11 cellular contexts compared by ENCODE assay signal in the genomic region with DNA sequence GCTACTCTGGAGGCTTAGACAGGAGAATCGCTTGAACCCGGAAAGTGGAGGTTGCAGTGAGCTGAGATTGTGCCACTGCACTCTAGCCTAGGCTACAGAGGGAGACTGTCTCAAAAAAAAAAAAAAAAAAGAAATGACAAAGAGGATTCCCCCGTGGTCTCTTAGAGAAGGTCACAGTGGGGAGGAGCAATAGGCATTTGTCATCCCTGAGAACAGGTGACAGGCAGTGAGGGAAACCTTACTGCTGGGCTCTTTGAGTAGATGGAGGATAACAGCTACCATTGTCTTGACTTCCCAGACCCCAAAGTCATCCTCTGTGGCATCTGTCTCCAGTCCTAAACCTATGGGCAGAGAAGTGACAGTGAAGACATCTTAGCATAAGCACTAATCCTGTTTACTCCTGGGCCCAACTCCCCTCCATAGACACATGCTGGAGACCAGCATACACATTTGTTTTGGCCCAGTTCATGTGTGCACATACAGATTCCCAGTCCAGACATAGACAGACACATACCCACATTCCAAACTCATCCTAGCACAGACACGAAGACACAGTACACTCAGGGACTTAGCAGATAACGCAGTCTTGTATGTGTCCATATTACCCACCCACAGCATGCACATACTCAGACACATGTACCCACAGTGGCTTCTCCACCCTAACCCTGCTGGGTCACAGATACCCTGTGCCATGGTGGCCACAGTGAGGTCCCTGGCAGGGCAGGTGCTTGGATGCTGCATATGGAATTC. TPM values are rescaled to one million over a fixed set of nuclear protein-coding genes. Genes with fewer than 3 reads are reported as not detected.
DNase-seq lines count a peak whose midpoint lies in the region; ATAC-seq and TF ChIP-seq lines count a peak whose summit lies in the region.
"Had no signal": no experiment of that assay in that cellular context is flagged by ENCODE, and none has a peak within 500 bp of the region (broad histone marks: within the 10 kb centered on the region; RNA-seq: fewer than 3 reads in every experiment).

No MANE protein-coding gene starts in this region.

- no peak overlapping the region for H3K4me3 ChIP-seq in body of pancreas
- peak overlapping the region; percentile 64 to 69 for H3K4me3 ChIP-seq in mucosa of rectum (ENCODE audit: low read length in 2 of 2)
- no peak overlapping the region for H3K4me3 ChIP-seq in thyroid gland (replicated peaks in 1 of 3)

- TF ChIP-seq CTCF in body of pancreas (IDR thresholded peaks at IDR 0.05), result no peak
- TF ChIP-seq CTCF in thyroid gland (IDR thresholded peaks at IDR 0.05), result no peak
- TF ChIP-seq CTCF in GM10266 (IDR thresholded peaks at IDR 0.05; ENCODE audit: control insufficient read depth, insufficient read depth, low read depth, missing control alignments), result no peak

- H3K27ac Mint-ChIP-seq in activated CD4-positive, alpha-beta memory T cell treated with anti-CD3 and anti-CD28 coated beads, Interleukin-2, amount 10 ng/mL, durations not matched to agents 7 days and 5 days, result peak overlapping the region; percentile 28
- H3K27ac Mint-ChIP-seq in activated CD4-positive, alpha-beta memory T cell treated with anti-CD3 and anti-CD28 coated beads for 36 hours, result no peak overlapping the region

- H3K27ac ChIP-seq in body of pancreas, result peak overlapping the region; percentile 98 to 99 (median 99)
- peak overlapping the region; percentile 96 to 98 for H3K27ac ChIP-seq in mucosa of rectum (ENCODE audit: low read depth in 2 of 2, low read length in 2 of 2)
- H3K27ac ChIP-seq in thyroid gland, result peak overlapping the region in 2 of 3 donors; percentile 58 to 60
- H3K27ac ChIP-seq: neutrophil had no signal

- intact Hi-C loops in activated CD4-positive, alpha-beta memory T cell treated with anti-CD3 and anti-CD28 coated beads for 36 hours (cut with micrococcal nuclease), result no loop called here
- intact Hi-C loops in body of pancreas (cut with DNase I) (loop anchor here (10.0 kb wide), 1 partner anchor 168 kb away; no protein-coding TSS in a partner anchor), thyroid gland (cut with DNase I) (loop anchor here (10.0 kb wide), 1 partner anchor 238 kb away; the partner anchor contains the start of gene DPEP2), left cardiac atrium (cut with DNase I) (no loop called here)

- DNase-seq in activated CD4-positive, alpha-beta memory T cell treated with anti-CD3 and anti-CD28 coated beads, Interleukin-2, amount 10 ng/mL, durations not matched to agents 7 days and 5 days, result no peak
- no peak for DNase-seq in activated CD4-positive, alpha-beta memory T cell treated with anti-CD3 and anti-CD28 coated beads for 36 hours
- DNase-seq in body of pancreas (no peak), thyroid gland (no peak), GM10266 (ENCODE audit: extremely low spot score) (no peak), left cardiac atrium (no peak), NCI-H1417 treated with DMSO at 0.1 percent for 48 hours (lab: John Stamatoyannopoulos, UW) (no peak)
- DNase-seq: NCI-H187 treated with DMSO at 0.1 percent for 48 hours; stimulated activated CD4-positive, alpha-beta T cell treated with anti-CD3 and anti-CD28 coated beads, Interleukin-1b, Interleukin-23, amount 100 ng/mL, for 48 hours had no signal

- peaks cover 57% of the 10 kb centered on the region for H3K4me1 ChIP-seq in body of pancreas
- peaks cover 34 to 38% of the 10 kb centered on the region in 2 donors for H3K4me1 ChIP-seq in mucosa of rectum (ENCODE audit: control insufficient read depth in 2 of 2, insufficient read depth in 2 of 2, low read length in 2 of 2)
- H3K4me1 ChIP-seq in thyroid gland, result peaks cover 28 to 34% of the 10 kb centered on the region in 2 donors

- TF ChIP-seq POLR2A in body of pancreas (IDR thresholded peaks at IDR 0.05) (no peak), thyroid gland (IDR thresholded peaks at IDR 0.05) (no peak)

- POLR2A ChIA-PET in activated CD4-positive, alpha-beta memory T cell treated with anti-CD3 and anti-CD28 coated beads, Interleukin-2, amount 10 ng/mL, durations not matched to agents 7 days and 5 days (lab: Charles Lee), result no interaction called here
- POLR2A ChIA-PET in activated CD4-positive, alpha-beta memory T cell treated with anti-CD3 and anti-CD28 coated beads for 36 hours (lab: Charles Lee), result no interaction called here

- H3K9me3 ChIP-seq in body of pancreas (no peaks in the 10 kb centered on the region), mucosa of rectum (ENCODE audit: control insufficient read depth in 2 of 2, low read length in 2 of 2) (no peaks in the 10 kb centered on the region), thyroid gland (no peaks in the 10 kb centered on the region)
- H3K9me3 ChIP-seq: neutrophil had no signal

- H3K9me3 Mint-ChIP-seq in activated CD4-positive, alpha-beta memory T cell treated with anti-CD3 and anti-CD28 coated beads, Interleukin-2, amount 10 ng/mL, durations not matched to agents 7 days and 5 days, result no peaks in the 10 kb centered on the region
- H3K9me3 Mint-ChIP-seq in activated CD4-positive, alpha-beta memory T cell treated with anti-CD3 and anti-CD28 coated beads for 36 hours, result no peaks in the 10 kb centered on the region

- no peak for ATAC-seq in body of pancreas
- no peak for ATAC-seq in left cardiac atrium

- CTCF ChIA-PET in activated CD4-positive, alpha-beta memory T cell treated with anti-CD3 and anti-CD28 coated beads, Interleukin-2, amount 10 ng/mL, durations not matched to agents 7 days and 5 days (lab: Charles Lee), result no interaction called here
- CTCF ChIA-PET in activated CD4-positive, alpha-beta memory T cell treated with anti-CD3 and anti-CD28 coated beads for 36 hours (lab: Charles Lee), result interaction anchor here (0.6 to 0.7 kb wide), 2 partner anchors 19 to 875 kb away, joined by 3 read pairs; no protein-coding TSS in a partner anchor

- WGBS in body of pancreas, 2 donors, result 60 to 65% methylated on average over 5 of the region's 5 CpGs
- 83 to 88% methylated on average over 5 of the region's 5 CpGs for WGBS in thyroid gland, 2 donors

- peaks cover 18% of the 10 kb centered on the region for H3K36me3 Mint-ChIP-seq in activated CD4-positive, alpha-beta memory T cell treated with anti-CD3 and anti-CD28 coated beads, Interleukin-2, amount 10 ng/mL, durations not matched to agents 7 days and 5 days (ENCODE audit: low read depth)
- H3K36me3 Mint-ChIP-seq in activated CD4-positive, alpha-beta memory T cell treated with anti-CD3 and anti-CD28 coated beads for 36 hours, result peaks cover 3% of the 10 kb centered on the region

- H3K9ac ChIP-seq in mucosa of rectum (ENCODE audit: low read depth in 1 of 2, low read length in 2 of 2), result peak overlapping the region; percentile 52 to 87

- no peaks in the 10 kb centered on the region for H3K27me3 ChIP-seq in body of pancreas
- no peaks in the 10 kb centered on the region for H3K27me3 ChIP-seq in mucosa of rectum (ENCODE audit: control insufficient read depth in 2 of 2, insufficient read depth in 2 of 2, low read length in 2 of 2)
- H3K27me3 ChIP-seq in thyroid gland, result no peaks in the 10 kb centered on the region

- H3K27me3 Mint-ChIP-seq in activated CD4-positive, alpha-beta memory T cell treated with anti-CD3 and anti-CD28 coated beads, Interleukin-2, amount 10 ng/mL, durations not matched to agents 7 days and 5 days, result peaks cover 4% of the 10 kb centered on the region
- H3K27me3 Mint-ChIP-seq in activated CD4-positive, alpha-beta memory T cell treated with anti-CD3 and anti-CD28 coated beads for 36 hours, result no peaks in the 10 kb centered on the region

- peaks cover 11 to 32% of the 10 kb centered on the region in 2 donors for H3K36me3 ChIP-seq in body of pancreas (replicated peaks in 1 of 2; ENCODE audit: insufficient read depth in 1 of 2, low read depth in 2 of 2)
- peaks cover 39 to 43% of the 10 kb centered on the region in 2 donors for H3K36me3 ChIP-seq in mucosa of rectum (ENCODE audit: control insufficient read depth in 2 of 2, insufficient read depth in 2 of 2, low read length in 2 of 2)
- H3K36me3 ChIP-seq in thyroid gland, result peaks cover 27 to 31% of the 10 kb centered on the region in 2 donors

- H3K4me3 Mint-ChIP-seq in activated CD4-positive, alpha-beta memory T cell treated with anti-CD3 and anti-CD28 coated beads, Interleukin-2, amount 10 ng/mL, durations not matched to agents 7 days and 5 days, result no peak overlapping the region
- H3K4me3 Mint-ChIP-seq in activated CD4-positive, alpha-beta memory T cell treated with anti-CD3 and anti-CD28 coated beads for 36 hours, result no peak overlapping the region

- H3K4me1 Mint-ChIP-seq in activated CD4-positive, alpha-beta memory T cell treated with anti-CD3 and anti-CD28 coated beads, Interleukin-2, amount 10 ng/mL, durations not matched to agents 7 days and 5 days, result peaks cover 29% of the 10 kb centered on the region
- H3K4me1 Mint-ChIP-seq in activated CD4-positive, alpha-beta memory T cell treated with anti-CD3 and anti-CD28 coated beads for 36 hours (ENCODE audit: low read depth), result peaks cover 23% of the 10 kb centered on the region

RNA-seq across cellular contexts. Expression of gene ESRP2, which starts 2.7 kb away (rescaled TPM):
- not detected for total RNA-seq in activated CD4-positive, alpha-beta memory T cell treated with anti-CD3 and anti-CD28 coated beads, Interleukin-2, amount 10 ng/mL, durations not matched to agents 7 days and 5 days
- total RNA-seq in activated CD4-positive, alpha-beta memory T cell treated with anti-CD3 and anti-CD28 coated beads for 36 hours, result under 1 TPM; 0.27 to 0.59 TPM
- total RNA-seq in body of pancreas (10 to 100 TPM; 55.0 to 56.0 TPM), thyroid gland (10 to 100 TPM; 42.9 to 86.9 (median 50.5) TPM), left cardiac atrium (under 1 TPM; 0.32 to 0.42 TPM)

RNA-seq across cellular contexts. Expression of gene PLA2G15, which starts 11.9 kb away (rescaled TPM):
- 1 to 10 TPM; 7.4 to 7.5 TPM for total RNA-seq in activated CD4-positive, alpha-beta memory T cell treated with anti-CD3 and anti-CD28 coated beads, Interleukin-2, amount 10 ng/mL, durations not matched to agents 7 days and 5 days
- total RNA-seq in activated CD4-positive, alpha-beta memory T cell treated with anti-CD3 and anti-CD28 coated beads for 36 hours, result 1 to 10 TPM; 8.0 to 8.7 TPM
- 1 to 10 TPM; 8.2 to 9.6 TPM for total RNA-seq in body of pancreas
- 10 to 100 TPM; 20.8 to 40.3 (median 38.4) TPM for total RNA-seq in thyroid gland
- 10 to 100 TPM; 20.5 to 27.4 TPM for total RNA-seq in left cardiac atrium

RNA-seq across cellular contexts. Expression of gene SLC7A6, which starts 31.1 kb away (rescaled TPM):
- total RNA-seq in activated CD4-positive, alpha-beta memory T cell treated with anti-CD3 and anti-CD28 coated beads, Interleukin-2, amount 10 ng/mL, durations not matched to agents 7 days and 5 days, result 10 to 100 TPM; 66.7 to 68.9 TPM
- total RNA-seq in activated CD4-positive, alpha-beta memory T cell treated with anti-CD3 and anti-CD28 coated beads for 36 hours, result 10 to 100 TPM; 62.8 to 63.8 TPM
- total RNA-seq in body of pancreas (10 to 100 TPM; 10.9 to 23.4 TPM), thyroid gland (100 to 1,000 TPM in 1 of 4 donors, 10 to 100 TPM in 3; 73.1 to 116 (median 85.7) TPM), left cardiac atrium (10 to 100 TPM; 33.0 to 51.6 TPM)

Comparison
In these comparisons a context has a peak if more than half of its experiments do, and no peak if none do; other contexts are left out.
1. H3K4me3 ChIP-seq: peak in mucosa of rectum (2 of 2); none in body of pancreas (0 of 2) and thyroid gland (0 of 3).
2. RNA of gene ESRP2, which starts 2.7 kb away (total RNA-seq): 42.9 to 86.9 TPM in thyroid gland and 55.0 to 56.0 TPM in body of pancreas; 0.27 to 0.59 TPM in activated CD4-positive, alpha-beta memory T cell treated with anti-CD3 and anti-CD28 coated beads for 36 hours, 0.32 to 0.42 TPM in left cardiac atrium and not detected in activated CD4-positive, alpha-beta memory T cell treated with anti-CD3 and anti-CD28 coated beads, Interleukin-2, amount 10 ng/mL, durations not matched to agents 7 days and 5 days; every median in the first group is over 10 times any median in the second.
3. intact Hi-C loops: an anchor here in body of pancreas (10.0 kb wide) and thyroid gland (10.0 kb wide); none called in activated CD4-positive, alpha-beta memory T cell treated with anti-CD3 and anti-CD28 coated beads for 36 hours and left cardiac atrium.
4. Peak in every context shown above with its lines, with median percentiles within 50 percentile points of each other: H3K27ac ChIP-seq.